ENCODE assay signal across 20 cellular contexts in genomic region chr1:153940756-153941155, GRCh38. TPM values are rescaled to one million over a fixed set of nuclear protein-coding genes. Genes with fewer than 3 reads are reported as not detected.
DNase-seq lines count a peak whose midpoint lies in the region; ATAC-seq, FAIRE-seq and TF ChIP-seq lines count a peak whose summit lies in the region.
"Had no signal": no experiment of that assay in that cellular context is flagged by ENCODE, and none has a peak within 500 bp of the region (broad histone marks: within the 10 kb centered on the region; RNA-seq: fewer than 3 reads in every experiment).

No MANE protein-coding gene starts in this region.

- no peak for ATAC-seq in activated T-cell treated with anti-CD3 and anti-CD28 coated beads, Interleukin-2, amount 50 U/mL, for 72 hours (replicated peaks in 1 of 2)
- ATAC-seq in stimulated activated naive B cell treated with anti-CD40 and anti-IgM and Interleukin-4, amounts not matched to agents 10 μg/mL and 1 μg/mL and 100 μg/mL, for 72 hours (replicated peaks) = no peak
- ATAC-seq: foreskin keratinocyte, Right ventricle myocardium inferior had no signal

- H3K9me3 ChIP-seq in kidney (ENCODE audit: control insufficient read depth in 1 of 2, low read length in 2 of 2) (no peaks in the 10 kb centered on the region), right atrium auricular region (no peaks in the 10 kb centered on the region)
- H3K9me3 ChIP-seq: HAP-1 had no signal

- H3K27me3 Mint-ChIP-seq in activated T-cell treated with anti-CD3 and anti-CD28 coated beads, Interleukin-2, amount 50 U/mL, for 24 hours = no peaks in the 10 kb centered on the region
- no peaks in the 10 kb centered on the region for H3K27me3 Mint-ChIP-seq in activated T-cell treated with anti-CD3 and anti-CD28 coated beads, Interleukin-2, amount 50 U/mL, for 72 hours (ENCODE audit: low read depth)
- no peaks in the 10 kb centered on the region for H3K27me3 Mint-ChIP-seq in stimulated activated naive B cell treated with anti-CD40 and anti-IgM and Interleukin-4, amounts not matched to agents 10 μg/mL and 1 μg/mL and 100 μg/mL, for 72 hours
- peaks cover 7 to 14% (median 11%) of the 10 kb centered on the region in 3 donors for H3K27me3 Mint-ChIP-seq in immature natural killer cell (ENCODE audit: low read depth in 3 of 3)

- no peak overlapping the region for H3K27ac ChIP-seq in kidney (ENCODE audit: low read depth in 2 of 2, low read length in 2 of 2)
- H3K27ac ChIP-seq in right atrium auricular region = no peak overlapping the region
- H3K27ac ChIP-seq: foreskin keratinocyte had no signal

- no peak overlapping the region for H3K9ac ChIP-seq in kidney (ENCODE audit: low read length in 2 of 2)

- peaks cover 92% of the 10 kb centered on the region for H3K36me3 Mint-ChIP-seq in activated T-cell treated with anti-CD3 and anti-CD28 coated beads, Interleukin-2, amount 50 U/mL, for 24 hours (ENCODE audit: low read depth)
- H3K36me3 Mint-ChIP-seq in activated T-cell treated with anti-CD3 and anti-CD28 coated beads, Interleukin-2, amount 50 U/mL, for 72 hours (ENCODE audit: insufficient read depth in 2 of 2) = peaks cover 13 to 30% of the 10 kb centered on the region in 2 donors
- H3K36me3 Mint-ChIP-seq in stimulated activated naive B cell treated with anti-CD40 and anti-IgM and Interleukin-4, amounts not matched to agents 10 μg/mL and 1 μg/mL and 100 μg/mL, for 72 hours = peaks cover 72 to 88% of the 10 kb centered on the region in 2 donors
- peaks cover 13 to 57% (median 17%) of the 10 kb centered on the region in 3 donors for H3K36me3 Mint-ChIP-seq in immature natural killer cell

- DNase-seq in activated T-cell treated with anti-CD3 and anti-CD28 coated beads, Interleukin-2, amount 50 U/mL, for 24 hours = no peak
- DNase-seq in activated T-cell treated with anti-CD3 and anti-CD28 coated beads, Interleukin-2, amount 50 U/mL, for 72 hours = no peak
- DNase-seq in kidney (peak; percentile 68), immature natural killer cell (no peak), right atrium auricular region (ENCODE audit: low spot score) (no peak)
- DNase-seq in stimulated activated naive B cell treated with anti-CD40 and anti-IgM and Interleukin-4, amounts not matched to agents 10 μg/mL and 1 μg/mL and 100 μg/mL, for 72 hours = no peak
- DNase-seq: activated CD4-positive, alpha-beta T cell treated with anti-CD3 and anti-CD28 coated beads for 1 hour; activated effector memory CD4-positive, alpha-beta T cell treated with anti-CD3 and anti-CD28 coated beads, Interleukin-2, amount 50 U/mL, for 16 hours; amniotic stem cell; C1 segment of cervical spinal cord; DMS 273 treated with DMSO at 0.1 percent for 48 hours; foreskin keratinocyte; Karpas-422; NCI-H1694 treated with DMSO at 0.1 percent for 48 hours; occipital lobe; retina had no signal

- FAIRE-seq in kidney (lab: Jason Lieb, UNC) = no peak
- FAIRE-seq: islet of Langerhans, TTC549 had no signal

- H3K4me1 ChIP-seq in kidney (ENCODE audit: control insufficient read depth in 1 of 2, insufficient read depth in 1 of 2, low read depth in 1 of 2, low read length in 2 of 2) (peaks cover 3 to 13% of the 10 kb centered on the region in 2 donors), right atrium auricular region (peaks cover 0 to 26% of the 10 kb centered on the region in 2 donors)
- H3K4me1 ChIP-seq: foreskin keratinocyte had no signal

- intact Hi-C loops in kidney (cut with DNase I) = no loop called here

- no peak overlapping the region for H3K4me3 ChIP-seq in kidney (ENCODE audit: low read length in 2 of 2)
- no peak overlapping the region for H3K4me3 ChIP-seq in right atrium auricular region
- H3K4me3 ChIP-seq: HAP-1 had no signal

- no peaks in the 10 kb centered on the region for H3K9me3 Mint-ChIP-seq in activated T-cell treated with anti-CD3 and anti-CD28 coated beads, Interleukin-2, amount 50 U/mL, for 24 hours
- H3K9me3 Mint-ChIP-seq in activated T-cell treated with anti-CD3 and anti-CD28 coated beads, Interleukin-2, amount 50 U/mL, for 72 hours = no peaks in the 10 kb centered on the region
- no peaks in the 10 kb centered on the region for H3K9me3 Mint-ChIP-seq in stimulated activated naive B cell treated with anti-CD40 and anti-IgM and Interleukin-4, amounts not matched to agents 10 μg/mL and 1 μg/mL and 100 μg/mL, for 72 hours
- no peaks in the 10 kb centered on the region for H3K9me3 Mint-ChIP-seq in immature natural killer cell

- no peaks in the 10 kb centered on the region for H3K27me3 ChIP-seq in right atrium auricular region
- H3K27me3 ChIP-seq: foreskin keratinocyte had no signal

- TF ChIP-seq CTCF in kidney (IDR thresholded peaks at IDR 0.05; ENCODE audit: borderline replicate concordance, extremely low read depth, insufficient read depth) (no peak), right atrium auricular region (IDR thresholded peaks at IDR 0.05) (no peak)

- H3K27ac Mint-ChIP-seq in activated T-cell treated with anti-CD3 and anti-CD28 coated beads, Interleukin-2, amount 50 U/mL, for 24 hours = peak overlapping the region; percentile 50
- H3K27ac Mint-ChIP-seq in activated T-cell treated with anti-CD3 and anti-CD28 coated beads, Interleukin-2, amount 50 U/mL, for 72 hours = no peak overlapping the region
- peak overlapping the region; percentile 72 for H3K27ac Mint-ChIP-seq in stimulated activated naive B cell treated with anti-CD40 and anti-IgM and Interleukin-4, amounts not matched to agents 10 μg/mL and 1 μg/mL and 100 μg/mL, for 72 hours
- H3K27ac Mint-ChIP-seq in immature natural killer cell = peak overlapping the region in 3 of 6 donors; percentile 13 to 67 (median 43)

- H3K4me3 Mint-ChIP-seq in activated T-cell treated with anti-CD3 and anti-CD28 coated beads, Interleukin-2, amount 50 U/mL, for 24 hours = no peak overlapping the region
- no peak overlapping the region for H3K4me3 Mint-ChIP-seq in activated T-cell treated with anti-CD3 and anti-CD28 coated beads, Interleukin-2, amount 50 U/mL, for 72 hours
- H3K4me3 Mint-ChIP-seq in stimulated activated naive B cell treated with anti-CD40 and anti-IgM and Interleukin-4, amounts not matched to agents 10 μg/mL and 1 μg/mL and 100 μg/mL, for 72 hours = no peak overlapping the region
- no peak overlapping the region for H3K4me3 Mint-ChIP-seq in immature natural killer cell

- H3K4me1 Mint-ChIP-seq in activated T-cell treated with anti-CD3 and anti-CD28 coated beads, Interleukin-2, amount 50 U/mL, for 24 hours (ENCODE audit: low read depth) = peaks cover 25% of the 10 kb centered on the region
- peaks cover 26% of the 10 kb centered on the region for H3K4me1 Mint-ChIP-seq in activated T-cell treated with anti-CD3 and anti-CD28 coated beads, Interleukin-2, amount 50 U/mL, for 72 hours (ENCODE audit: low read depth)
- peaks cover 42 to 58% of the 10 kb centered on the region in 2 donors for H3K4me1 Mint-ChIP-seq in stimulated activated naive B cell treated with anti-CD40 and anti-IgM and Interleukin-4, amounts not matched to agents 10 μg/mL and 1 μg/mL and 100 μg/mL, for 72 hours
- H3K4me1 Mint-ChIP-seq in immature natural killer cell = peaks cover 52 to 65% of the 10 kb centered on the region in 2 donors

- peaks cover 23 to 38% of the 10 kb centered on the region in 2 donors for H3K36me3 ChIP-seq in kidney (ENCODE audit: control insufficient read depth in 1 of 2, insufficient read depth in 2 of 2, low read length in 2 of 2)
- H3K36me3 ChIP-seq in right atrium auricular region = peaks cover 58% of the 10 kb centered on the region

RNA-seq across cellular contexts. Expression of gene DENND4B, which starts 5.8 kb away (rescaled TPM):
- 100 to 1,000 TPM; 105 to 108 TPM for total RNA-seq in activated T-cell treated with anti-CD3 and anti-CD28 coated beads, Interleukin-2, amount 50 U/mL, for 72 hours
- total RNA-seq in kidney = 60.6 TPM
- polyA plus RNA-seq in kidney (ENCODE audit: insufficient read depth, low read depth, low replicate concordance) = 13.2 TPM
- 10 to 100 TPM in 2 of 3 donors, 1 to 10 TPM in 1; 9.9 to 37.1 (median 11.5) TPM for polyA plus RNA-seq in immature natural killer cell
- total RNA-seq in right atrium auricular region = 10 to 100 TPM; 22.0 to 26.6 TPM

RNA-seq across cellular contexts. Expression of gene CRTC2, which starts 17.7 kb away (rescaled TPM):
- total RNA-seq in activated T-cell treated with anti-CD3 and anti-CD28 coated beads, Interleukin-2, amount 50 U/mL, for 72 hours = 100 to 1,000 TPM; 107 to 121 TPM
- total RNA-seq in kidney (44.8 TPM), right atrium auricular region (10 to 100 TPM; 10.5 to 14.3 TPM)
- polyA plus RNA-seq in kidney (ENCODE audit: insufficient read depth, low read depth, low replicate concordance) (28.6 TPM), immature natural killer cell (10 to 100 TPM; 13.0 to 31.2 (median 19.3) TPM)

RNA-seq across cellular contexts. Expression of gene GATAD2B, which starts 18.0 kb away (rescaled TPM):
- 100 to 1,000 TPM in 1 of 2 donors, 10 to 100 TPM in 1; 87.4 to 106 TPM for total RNA-seq in activated T-cell treated with anti-CD3 and anti-CD28 coated beads, Interleukin-2, amount 50 U/mL, for 72 hours
- total RNA-seq in kidney (49.0 TPM), right atrium auricular region (10 to 100 TPM; 18.7 to 32.7 TPM)
- polyA plus RNA-seq in kidney (ENCODE audit: insufficient read depth, low read depth, low replicate concordance) (3.6 TPM), immature natural killer cell (1 to 10 TPM; 1.3 to 5.5 (median 2.1) TPM)

RNA-seq across cellular contexts. Expression of gene SLC39A1, which starts 22.6 kb away (rescaled TPM):
- 10 to 100 TPM; 86.5 to 90.7 TPM for total RNA-seq in activated T-cell treated with anti-CD3 and anti-CD28 coated beads, Interleukin-2, amount 50 U/mL, for 72 hours
- 125 TPM for total RNA-seq in kidney
- 106 TPM for polyA plus RNA-seq in kidney (ENCODE audit: insufficient read depth, low read depth, low replicate concordance)
- 10 to 100 TPM; 52.3 to 84.8 (median 54.6) TPM for polyA plus RNA-seq in immature natural killer cell
- 10 to 100 TPM; 56.7 to 95.4 TPM for total RNA-seq in right atrium auricular region

RNA-seq across cellular contexts. Expression of gene CREB3L4, which starts 26.9 kb away (rescaled TPM):
- total RNA-seq in activated T-cell treated with anti-CD3 and anti-CD28 coated beads, Interleukin-2, amount 50 U/mL, for 72 hours = 10 to 100 TPM; 13.7 to 13.9 TPM
- total RNA-seq in kidney = 10.9 TPM
- polyA plus RNA-seq in kidney (ENCODE audit: insufficient read depth, low read depth, low replicate concordance) = 9.3 TPM
- polyA plus RNA-seq in immature natural killer cell = 10 to 100 TPM; 10.0 to 17.6 (median 15.2) TPM
- 1 to 10 TPM; 4.9 to 5.6 TPM for total RNA-seq in right atrium auricular region
